8 cellular contexts compared by ENCODE assay signal in genomic region chr15:74906193-74906449, GRCh38. TPM values are rescaled to one million over a fixed set of nuclear protein-coding genes. Genes with fewer than 3 reads are reported as not detected.
DNase-seq lines count a peak whose midpoint lies in the region; ATAC-seq, FAIRE-seq and TF ChIP-seq lines count a peak whose summit lies in the region.

No MANE protein-coding gene starts in this region.

- peak overlapping the region; percentile 94 for H3K4me2 ChIP-seq in K562 (ENCODE audit: insufficient read depth, low read length)

- peak overlapping the region; percentile 37 to 93 (median 84) for H3K27ac Mint-ChIP-seq in CD14-positive monocyte

- TF ChIP-seq RAD21 in K562 (CRISPR knock-in tag; conservative IDR thresholded peaks at IDR 0.05 in 1 of 2, IDR thresholded peaks at IDR 0.05 in 1 of 2) = no peak

- CTCF ChIA-PET in K562 (lab: Yijun Ruan, JAX; ENCODE audit: low intra/inter-chr PET ratio) = no interaction called here

- WGBS in K562 (ENCODE audit: insufficient coverage, low coverage, missing lambda C conversion rate) = under 1% methylated on average over 17 of the region's 17 CpGs

- no peak for FAIRE-seq in K562 (lab: Jason Lieb, UNC)

- peak overlapping the region; percentile 98 for H2AFZ ChIP-seq in K562 (ENCODE audit: low read depth, low read length)

- peaks cover 28 to 38% of the 10 kb centered on the region in 2 donors for H3K36me3 Mint-ChIP-seq in CD14-positive monocyte

- DNase-seq in CD14-positive monocyte (ENCODE audit: low spot score) (no peak), NCI-H2227 treated with DMSO at 0.1 percent for 48 hours (lab: John Stamatoyannopoulos, UW) (peak; percentile 14), K562 (ENCODE audit: extremely low read depth in 1 of 4, low spot score in 3 of 4) (peak in 1 of 4 experiments; percentile 47), iris pigment epithelial cell (ENCODE audit: low read depth) (peak; percentile 36), NCI-H526 (lab: John Stamatoyannopoulos, UW) (no peak), superior temporal gyrus (ENCODE audit: extremely low spot score) (no peak)
- peak; percentile 16 to 30 for DNase-seq in stimulated activated CD4-positive, alpha-beta T cell treated with anti-CD3 and anti-CD28 coated beads, Interleukin-4, amount 100 ng/mL, for 4 hours

- H3K4me3 ChIP-seq in K562 = peak overlapping the region; percentile 95

- H3K79me2 ChIP-seq in K562 (ENCODE audit: control insufficient read depth, insufficient read depth, low read length) = peaks cover 23% of the 10 kb centered on the region

- H3K36me3 ChIP-seq in K562 (ENCODE audit: control insufficient read depth, insufficient read depth, low read length) = peaks cover 37% of the 10 kb centered on the region

- in situ Hi-C loops in K562 (cut with MboI) = no loop called here

- TF ChIP-seq CTCF in CD14-positive monocyte (IDR thresholded peaks at IDR 0.05) (no peak), K562 (IDR thresholded peaks at IDR 0.05 in 2 of 3, conservative IDR thresholded peaks at IDR 0.05 in 1 of 3; ENCODE audit: insufficient read depth in 2 of 3, low read depth in 1 of 3, low read length in 3 of 3) (no peak)

- no peak for TF ChIP-seq POLR2A in K562 (conservative IDR thresholded peaks at IDR 0.05)

- no peaks in the 10 kb centered on the region for H3K9me1 ChIP-seq in K562 (ENCODE audit: control insufficient read depth, insufficient read depth, low read length)

- BruUV-seq in K562 (replicated peaks; lab: Mats Ljungman, UMichigan) = no TSS peak

- peak overlapping the region; percentile 89 for H3K27ac ChIP-seq in K562 (ENCODE audit: extremely low read depth, low read depth, low read length)

- no peak for TF ChIP-seq EP300 in K562 (IDR thresholded peaks at IDR 0.05; ENCODE audit: low read length)

- no peaks in the 10 kb centered on the region for H3K27me3 ChIP-seq in K562 (ENCODE audit: control insufficient read depth in 2 of 2, insufficient read depth in 2 of 2, low read length in 2 of 2)

- intact Hi-C loops in CD14-positive monocyte (cut with micrococcal nuclease) = loop anchor here (2.0 to 10.0 kb wide), 2 partner anchors 33 to 61 kb away; partner anchors contain the start of genes ULK3 (in 2 of the 2) and COX5A (in 1 of the 2)
- intact Hi-C loops in K562 (cut with micrococcal nuclease) = loop anchor here (2.0 to 5.0 kb wide), 2 partner anchors 45 to 81 kb away; no protein-coding TSS in a partner anchor

- POLR2A ChIA-PET in K562 (lab: Yijun Ruan, JAX) = interaction anchor here (0.7 to 3.8 kb wide), 24 partner anchors 9 to 720 kb away, joined by 3 to 29 read pairs (median 4); partner anchors contain the start of genes COX5A, MPI, SNUPN and ULK3

- peaks cover 0 to 3% (median 0%) of the 10 kb centered on the region in 3 donors for H3K27me3 Mint-ChIP-seq in CD14-positive monocyte (ENCODE audit: low read depth in 3 of 3)

- peaks cover 13 to 14% of the 10 kb centered on the region in 2 experiments; a peak in 4 of 5 replicates for H3K4me1 ChIP-seq in K562 (replicated peaks in 1 of 2; ENCODE audit: control insufficient read depth in 2 of 2, insufficient read depth in 2 of 2, low read length in 2 of 2)

- peaks cover 0 to 2% (median 0%) of the 10 kb centered on the region in 7 donors for H3K9me3 Mint-ChIP-seq in CD14-positive monocyte

- H3K9me3 ChIP-seq in K562 (replicated peaks; ENCODE audit: control insufficient read depth, insufficient read depth, low read depth, low read length) = no peaks in the 10 kb centered on the region

- H3K4me1 Mint-ChIP-seq in CD14-positive monocyte = peaks cover 39% of the 10 kb centered on the region

- H3K4me3 Mint-ChIP-seq in CD14-positive monocyte = peak overlapping the region; percentile 96 to 97

- ATAC-seq in GM21619 (IDR thresholded peaks at IDR 0.05; ENCODE audit: unreplicated experiment) = peak; percentile 22
- ATAC-seq in K562 = peak; percentile 48

- no peaks in the 10 kb centered on the region for H4K20me1 ChIP-seq in K562 (replicated peaks; ENCODE audit: control insufficient read depth, insufficient read depth, low read length)

- H3K9ac ChIP-seq in K562 (ENCODE audit: insufficient read depth in 1 of 2, low read depth in 2 of 2, low read length in 2 of 2) = peak overlapping the region; percentile 87 to 92

RNA-seq across cellular contexts. Expression of gene FAM219B, which starts 0.5 kb away (rescaled TPM):
- polyA plus RNA-seq in CD14-positive monocyte = 10 to 100 TPM; 11.7 to 17.1 TPM
- total RNA-seq in K562 (2011; cell fraction: chromatin; rRNA removed; ENCODE audit: low replicate concordance) = 89.6 and 158 TPM in 2 replicates
- total RNA-seq in K562 (2011; cell fraction: nucleolus; rRNA removed) = 91.7 and 93.2 TPM in 2 replicates
- total RNA-seq in K562 (2011; cell fraction: nucleoplasm; rRNA removed) = 102 and 120 TPM in 2 replicates
- 26.1 and 27.6 TPM in 2 replicates for total RNA-seq in K562 (2014; rRNA removed)
- total RNA-seq in K562 (2014; rRNA removed; fragmentation: Illumina TruSeq; extraction: Trizol) = 28.2 and 29.4 TPM in 2 replicates
- 17.5 and 19.1 TPM in 2 replicates for total RNA-seq in K562 (2015; rRNA removed; fragmentation: Illumina TruSeq; extraction: Trizol)
- 40.3 and 43.0 TPM in 2 replicates for total RNA-seq in K562 (2021)
- 50.4 and 58.4 TPM in 2 replicates for polyA plus RNA-seq in K562 (2011; rRNA removed)
- 36.0 and 55.5 TPM in 2 replicates for polyA plus RNA-seq in K562 (2011; cell fraction: cytosol; rRNA removed)
- polyA plus RNA-seq in K562 (2011; cell fraction: nucleus; rRNA removed) = 288 and 307 TPM in 2 replicates
- polyA plus RNA-seq in K562 (2012) = 18.3 and 40.2 TPM in 2 replicates
- polyA plus RNA-seq in K562 (2014; fragmentation: Illumina TruSeq; extraction: Trizol) = 29.7 and 35.3 TPM in 2 replicates
- 10 to 100 TPM in 1 of 2 experiments, 1 to 10 TPM in 1; 6.8 to 10.2 TPM for polyA plus RNA-seq in K562 (2014; fragmentation: Nextera tagmentation; extraction: Ambion mirVana)
- 47.9 and 50.4 TPM in 2 replicates for polyA plus RNA-seq in K562 (2014; rRNA removed)
- 19.0 and 21.3 TPM in 2 replicates for polyA minus RNA-seq in K562 (2011; rRNA and poly(A)+ RNA removed)
- polyA minus RNA-seq in K562 (2011; cell fraction: cytosol; rRNA and poly(A)+ RNA removed) = 7.7 and 8.3 TPM in 2 replicates
- 35.0 and 39.9 TPM in 2 replicates for polyA minus RNA-seq in K562 (2011; cell fraction: nucleus; rRNA and poly(A)+ RNA removed)

RNA-seq across cellular contexts. Expression of gene MPI, which starts 16.3 kb away (rescaled TPM):
- polyA plus RNA-seq in CD14-positive monocyte (10 to 100 TPM; 19.2 to 19.7 TPM), K562 (2011; rRNA removed) (56.8 and 73.8 TPM in 2 replicates), K562 (2014; fragmentation: Illumina TruSeq; extraction: Trizol) (78.7 and 105 TPM in 2 replicates), K562 (2014; fragmentation: Nextera tagmentation; extraction: Ambion mirVana) (10 to 100 TPM; 41.8 to 46.7 TPM), K562 (2014; rRNA removed) (36.3 and 41.2 TPM in 2 replicates)
- total RNA-seq in K562 (2011; cell fraction: chromatin; rRNA removed; ENCODE audit: low replicate concordance) = 120 and 254 TPM in 2 replicates
- 166 and 183 TPM in 2 replicates for total RNA-seq in K562 (2011; cell fraction: nucleolus; rRNA removed)
- 164 and 172 TPM in 2 replicates for total RNA-seq in K562 (2011; cell fraction: nucleoplasm; rRNA removed)
- total RNA-seq in K562 (2014; rRNA removed) (40.5 and 58.3 TPM in 2 replicates), K562 (2014; rRNA removed; fragmentation: Illumina TruSeq; extraction: Trizol) (28.1 and 34.5 TPM in 2 replicates), K562 (2015; rRNA removed; fragmentation: Illumina TruSeq; extraction: Trizol) (28.8 and 30.7 TPM in 2 replicates), K562 (2021) (40.3 and 42.1 TPM in 2 replicates)
- 76.8 and 97.4 TPM in 2 replicates for polyA plus RNA-seq in K562 (2011; cell fraction: cytosol; rRNA removed)
- polyA plus RNA-seq in K562 (2011; cell fraction: nucleus; rRNA removed) = 152 and 243 TPM in 2 replicates
- 60.4 and 65.3 TPM in 2 replicates for polyA plus RNA-seq in K562 (2012)
- polyA minus RNA-seq in K562 (2011; rRNA and poly(A)+ RNA removed) = 79.0 and 93.6 TPM in 2 replicates
- polyA minus RNA-seq in K562 (2011; cell fraction: cytosol; rRNA and poly(A)+ RNA removed) = 38.3 and 38.9 TPM in 2 replicates
- 95.3 and 121 TPM in 2 replicates for polyA minus RNA-seq in K562 (2011; cell fraction: nucleus; rRNA and poly(A)+ RNA removed)

RNA-seq across cellular contexts. Expression of gene COX5A, which starts 31.8 kb away (rescaled TPM):
- 100 to 1,000 TPM; 434 to 498 TPM for polyA plus RNA-seq in CD14-positive monocyte
- 32.1 and 48.6 TPM in 2 replicates for total RNA-seq in K562 (2011; cell fraction: chromatin; rRNA removed; ENCODE audit: low replicate concordance)
- 31.2 and 36.9 TPM in 2 replicates for total RNA-seq in K562 (2011; cell fraction: nucleolus; rRNA removed)
- 54.6 and 80.4 TPM in 2 replicates for total RNA-seq in K562 (2011; cell fraction: nucleoplasm; rRNA removed)
- total RNA-seq in K562 (2014; rRNA removed) = 182 and 196 TPM in 2 replicates
- total RNA-seq in K562 (2014; rRNA removed; fragmentation: Illumina TruSeq; extraction: Trizol) = 427 and 480 TPM in 2 replicates
- 371 and 389 TPM in 2 replicates for total RNA-seq in K562 (2015; rRNA removed; fragmentation: Illumina TruSeq; extraction: Trizol)
- 476 and 490 TPM in 2 replicates for total RNA-seq in K562 (2021)
- 245 and 357 TPM in 2 replicates for polyA plus RNA-seq in K562 (2011; rRNA removed)
- polyA plus RNA-seq in K562 (2011; cell fraction: cytosol; rRNA removed) = 349 and 400 TPM in 2 replicates
- 157 and 270 TPM in 2 replicates for polyA plus RNA-seq in K562 (2011; cell fraction: nucleus; rRNA removed)
- polyA plus RNA-seq in K562 (2012) = 668 and 675 TPM in 2 replicates
- polyA plus RNA-seq in K562 (2014; fragmentation: Illumina TruSeq; extraction: Trizol) = 553 and 569 TPM in 2 replicates
- polyA plus RNA-seq in K562 (2014; fragmentation: Nextera tagmentation; extraction: Ambion mirVana) = 100 to 1,000 TPM in 1 of 2 experiments, 10 to 100 TPM in 1; 86.8 to 116 TPM
- polyA plus RNA-seq in K562 (2014; rRNA removed) = 419 and 568 TPM in 2 replicates
- polyA minus RNA-seq in K562 (2011; rRNA and poly(A)+ RNA removed) = 90.7 and 143 TPM in 2 replicates
- 143 and 157 TPM in 2 replicates for polyA minus RNA-seq in K562 (2011; cell fraction: cytosol; rRNA and poly(A)+ RNA removed)
- 12.9 and 34.8 TPM in 2 replicates for polyA minus RNA-seq in K562 (2011; cell fraction: nucleus; rRNA and poly(A)+ RNA removed)

RNA-seq across cellular contexts. Expression of gene SCAMP2, which starts 33.0 kb away (rescaled TPM):
- polyA plus RNA-seq in CD14-positive monocyte (100 to 1,000 TPM; 124 to 158 TPM), K562 (2011; rRNA removed) (40.2 and 90.8 TPM in 2 replicates), K562 (2014; fragmentation: Illumina TruSeq; extraction: Trizol) (53.7 and 61.1 TPM in 2 replicates), K562 (2014; fragmentation: Nextera tagmentation; extraction: Ambion mirVana) (10 to 100 TPM in 1 of 2 experiments, 1 to 10 TPM in 1; 5.9 to 11.2 TPM), K562 (2014; rRNA removed) (28.1 and 40.0 TPM in 2 replicates)
- 69.8 and 124 TPM in 2 replicates for total RNA-seq in K562 (2011; cell fraction: chromatin; rRNA removed; ENCODE audit: low replicate concordance)
- 114 and 116 TPM in 2 replicates for total RNA-seq in K562 (2011; cell fraction: nucleolus; rRNA removed)
- 109 and 111 TPM in 2 replicates for total RNA-seq in K562 (2011; cell fraction: nucleoplasm; rRNA removed)
- total RNA-seq in K562 (2014; rRNA removed) (15.2 and 23.5 TPM in 2 replicates), K562 (2014; rRNA removed; fragmentation: Illumina TruSeq; extraction: Trizol) (16.0 and 17.0 TPM in 2 replicates), K562 (2015; rRNA removed; fragmentation: Illumina TruSeq; extraction: Trizol) (20.0 and 20.1 TPM in 2 replicates), K562 (2021) (40.9 and 44.6 TPM in 2 replicates)
- 101 and 104 TPM in 2 replicates for polyA plus RNA-seq in K562 (2011; cell fraction: cytosol; rRNA removed)
- 78.5 and 87.1 TPM in 2 replicates for polyA plus RNA-seq in K562 (2011; cell fraction: nucleus; rRNA removed)
- 44.8 and 53.4 TPM in 2 replicates for polyA plus RNA-seq in K562 (2012)
- 44.2 and 47.1 TPM in 2 replicates for polyA minus RNA-seq in K562 (2011; rRNA and poly(A)+ RNA removed)
- 29.1 and 32.0 TPM in 2 replicates for polyA minus RNA-seq in K562 (2011; cell fraction: cytosol; rRNA and poly(A)+ RNA removed)
- 20.1 and 28.2 TPM in 2 replicates for polyA minus RNA-seq in K562 (2011; cell fraction: nucleus; rRNA and poly(A)+ RNA removed)

RNA-seq across cellular contexts. Expression of gene RPP25, which starts 50.5 kb away (rescaled TPM):
- 1 to 10 TPM; 6.5 to 6.7 TPM for polyA plus RNA-seq in CD14-positive monocyte
- 1.1 and 3.4 TPM in 2 replicates for total RNA-seq in K562 (2011; cell fraction: chromatin; rRNA removed; ENCODE audit: low replicate concordance)
- total RNA-seq in K562 (2011; cell fraction: nucleolus; rRNA removed) = 4.1 and 5.0 TPM in 2 replicates
- total RNA-seq in K562 (2011; cell fraction: nucleoplasm; rRNA removed) = 2.4 and 3.1 TPM in 2 replicates
- total RNA-seq in K562 (2014; rRNA removed) = 12.3 and 15.4 TPM in 2 replicates
- 5.4 and 5.6 TPM in 2 replicates for total RNA-seq in K562 (2014; rRNA removed; fragmentation: Illumina TruSeq; extraction: Trizol)
- total RNA-seq in K562 (2015; rRNA removed; fragmentation: Illumina TruSeq; extraction: Trizol) = 4.7 and 4.9 TPM in 2 replicates
- total RNA-seq in K562 (2021) = 11.0 and 12.0 TPM in 2 replicates
- polyA plus RNA-seq in K562 (2011; rRNA removed) = 1.9 and 4.1 TPM in 2 replicates
- polyA plus RNA-seq in K562 (2011; cell fraction: cytosol; rRNA removed) = 4.8 and 7.0 TPM in 2 replicates
- polyA plus RNA-seq in K562 (2011; cell fraction: nucleus; rRNA removed) = 2.3 and 3.2 TPM in 2 replicates
- 4.4 and 9.2 TPM in 2 replicates for polyA plus RNA-seq in K562 (2012)
- 6.0 and 6.2 TPM in 2 replicates for polyA plus RNA-seq in K562 (2014; fragmentation: Illumina TruSeq; extraction: Trizol)
- 1 to 10 TPM; 1.1 to 1.3 TPM for polyA plus RNA-seq in K562 (2014; fragmentation: Nextera tagmentation; extraction: Ambion mirVana)
- polyA plus RNA-seq in K562 (2014; rRNA removed) = 6.9 and 7.5 TPM in 2 replicates
- 1.8 and 2.4 TPM in 2 replicates for polyA minus RNA-seq in K562 (2011; rRNA and poly(A)+ RNA removed)
- polyA minus RNA-seq in K562 (2011; cell fraction: cytosol; rRNA and poly(A)+ RNA removed) = 2.7 and 5.1 TPM in 2 replicates
- polyA minus RNA-seq in K562 (2011; cell fraction: nucleus; rRNA and poly(A)+ RNA removed) = 2.0 and 4.3 TPM in 2 replicates

Comparison
In these comparisons a context has a peak if more than half of its experiments do, and no peak if none do; other contexts are left out.
1. DNase-seq: peak in NCI-H2227 treated with DMSO at 0.1 percent for 48 hours (single experiment), iris pigment epithelial cell (single experiment) and stimulated activated CD4-positive, alpha-beta T cell treated with anti-CD3 and anti-CD28 coated beads, Interleukin-4, amount 100 ng/mL, for 4 hours (2 of 2); none in CD14-positive monocyte (single experiment), NCI-H526 (0 of 2) and superior temporal gyrus (single experiment).